Comparison of ENCODE assay signal across 21 cellular contexts in genomic region chr4:69731261-69731660, GRCh38.
"Had no signal": no experiment of that assay in that cellular context is flagged by ENCODE, and none has a peak within 500 bp of the region (broad histone marks: within the 10 kb centered on the region; RNA-seq: fewer than 3 reads in every experiment).

No MANE protein-coding gene starts in this region.

- H3K27ac ChIP-seq: esophagus muscularis mucosa, gastrocnemius medialis, heart left ventricle, pancreas, right lobe of liver, thoracic aorta, upper lobe of right lung had no signal

- H3K36me3 Mint-ChIP-seq: memory B cell; stimulated activated memory B cell treated with anti-CD40 and anti-IgM and Interleukin-4, amounts not matched to agents 10 μg/mL and 1 μg/mL and 100 μg/mL, for 72 hours had no signal

- H3K4me3 Mint-ChIP-seq: activated CD4-positive, alpha-beta T cell treated with anti-CD3 and anti-CD28 coated beads, Interleukin-2, amount 10 ng/mL, durations not matched to agents 24 days and 14 days; activated CD8-positive, alpha-beta T cell treated with anti-CD3 and anti-CD28 coated beads for 36 hours; activated naive CD4-positive, alpha-beta T cell treated with anti-CD3 and anti-CD28 coated beads for 36 hours; activated T-cell treated with anti-CD3 and anti-CD28 coated beads, Interleukin-2, amount 50 U/mL, for 24 hours; immature natural killer cell; memory B cell; naive thymus-derived CD4-positive, alpha-beta T cell; stimulated activated memory B cell treated with anti-CD40 and anti-IgM and Interleukin-4, amounts not matched to agents 10 μg/mL and 1 μg/mL and 100 μg/mL, for 72 hours had no signal

- H3K27me3 ChIP-seq: esophagus muscularis mucosa, gastrocnemius medialis, heart left ventricle, pancreas, right lobe of liver, upper lobe of right lung had no signal

- H3K27me3 Mint-ChIP-seq: activated CD4-positive, alpha-beta T cell treated with anti-CD3 and anti-CD28 coated beads, Interleukin-2, amount 10 ng/mL, durations not matched to agents 24 days and 14 days; activated CD8-positive, alpha-beta T cell treated with anti-CD3 and anti-CD28 coated beads for 36 hours; activated T-cell treated with anti-CD3 and anti-CD28 coated beads, Interleukin-2, amount 50 U/mL, for 24 hours; memory B cell; naive thymus-derived CD4-positive, alpha-beta T cell; stimulated activated memory B cell treated with anti-CD40 and anti-IgM and Interleukin-4, amounts not matched to agents 10 μg/mL and 1 μg/mL and 100 μg/mL, for 72 hours had no signal

- H3K4me1 ChIP-seq: esophagus muscularis mucosa, gastrocnemius medialis, upper lobe of right lung had no signal

- DNase-seq: activated CD4-positive, alpha-beta T cell treated with anti-CD3 and anti-CD28 coated beads, Interleukin-2, amount 10 ng/mL, durations not matched to agents 24 days and 14 days; activated CD8-positive, alpha-beta T cell treated with anti-CD3 and anti-CD28 coated beads for 36 hours; activated naive CD4-positive, alpha-beta T cell treated with anti-CD3 and anti-CD28 coated beads for 36 hours; activated T-cell treated with anti-CD3 and anti-CD28 coated beads, Interleukin-2, amount 50 U/mL, for 24 hours; anterior cingulate cortex; cortex of kidney; effector CD4-positive, alpha-beta T cell; gastrocnemius medialis; heart left ventricle; immature natural killer cell; naive thymus-derived CD4-positive, alpha-beta T cell; pancreas; right lobe of liver; stimulated activated CD4-positive, alpha-beta T cell treated with anti-CD3 and anti-CD28 coated beads, Interleukin-4, amount 100 ng/mL, for 4 hours; T1000; upper lobe of right lung had no signal

- H3K9me3 Mint-ChIP-seq: activated CD4-positive, alpha-beta T cell treated with anti-CD3 and anti-CD28 coated beads, Interleukin-2, amount 10 ng/mL, durations not matched to agents 24 days and 14 days; activated CD8-positive, alpha-beta T cell treated with anti-CD3 and anti-CD28 coated beads for 36 hours; activated naive CD4-positive, alpha-beta T cell treated with anti-CD3 and anti-CD28 coated beads for 36 hours; activated T-cell treated with anti-CD3 and anti-CD28 coated beads, Interleukin-2, amount 50 U/mL, for 24 hours; activated T-helper 2 cell treated with anti-CD3 and anti-CD28 coated beads, Interferon-gamma antibody, Interleukin-2, Interleukin-4, amounts not matched to agents 10 μg/mL and 5 μg/mL and 100 μg/mL, durations not matched to agents 14 hours and 24 hours and 36 hours; immature natural killer cell; memory B cell; naive thymus-derived CD4-positive, alpha-beta T cell; stimulated activated memory B cell treated with anti-CD40 and anti-IgM and Interleukin-4, amounts not matched to agents 10 μg/mL and 1 μg/mL and 100 μg/mL, for 72 hours had no signal

- H3K4me1 Mint-ChIP-seq: activated CD4-positive, alpha-beta T cell treated with anti-CD3 and anti-CD28 coated beads, Interleukin-2, amount 10 ng/mL, durations not matched to agents 24 days and 14 days; immature natural killer cell; memory B cell; stimulated activated memory B cell treated with anti-CD40 and anti-IgM and Interleukin-4, amounts not matched to agents 10 μg/mL and 1 μg/mL and 100 μg/mL, for 72 hours had no signal

- H3K9me3 ChIP-seq: esophagus muscularis mucosa, gastrocnemius medialis, heart left ventricle, pancreas, right lobe of liver, thoracic aorta, upper lobe of right lung had no signal

- H3K36me3 ChIP-seq: esophagus muscularis mucosa, gastrocnemius medialis, heart left ventricle, pancreas, right lobe of liver, thoracic aorta, upper lobe of right lung had no signal

- H3K4me3 ChIP-seq: esophagus muscularis mucosa, gastrocnemius medialis, heart left ventricle, pancreas, right lobe of liver, thoracic aorta, upper lobe of right lung had no signal

- H3K27ac Mint-ChIP-seq: activated CD4-positive, alpha-beta T cell treated with anti-CD3 and anti-CD28 coated beads, Interleukin-2, amount 10 ng/mL, durations not matched to agents 24 days and 14 days; activated CD8-positive, alpha-beta T cell treated with anti-CD3 and anti-CD28 coated beads for 36 hours; activated naive CD4-positive, alpha-beta T cell treated with anti-CD3 and anti-CD28 coated beads for 36 hours; activated T-cell treated with anti-CD3 and anti-CD28 coated beads, Interleukin-2, amount 50 U/mL, for 24 hours; activated T-helper 2 cell treated with anti-CD3 and anti-CD28 coated beads, Interferon-gamma antibody, Interleukin-2, Interleukin-4, amounts not matched to agents 10 μg/mL and 5 μg/mL and 100 μg/mL, durations not matched to agents 14 hours and 24 hours and 36 hours; memory B cell; stimulated activated memory B cell treated with anti-CD40 and anti-IgM and Interleukin-4, amounts not matched to agents 10 μg/mL and 1 μg/mL and 100 μg/mL, for 72 hours had no signal
